Comparison of ENCODE assay signal across 23 cellular contexts in the genomic region with DNA sequence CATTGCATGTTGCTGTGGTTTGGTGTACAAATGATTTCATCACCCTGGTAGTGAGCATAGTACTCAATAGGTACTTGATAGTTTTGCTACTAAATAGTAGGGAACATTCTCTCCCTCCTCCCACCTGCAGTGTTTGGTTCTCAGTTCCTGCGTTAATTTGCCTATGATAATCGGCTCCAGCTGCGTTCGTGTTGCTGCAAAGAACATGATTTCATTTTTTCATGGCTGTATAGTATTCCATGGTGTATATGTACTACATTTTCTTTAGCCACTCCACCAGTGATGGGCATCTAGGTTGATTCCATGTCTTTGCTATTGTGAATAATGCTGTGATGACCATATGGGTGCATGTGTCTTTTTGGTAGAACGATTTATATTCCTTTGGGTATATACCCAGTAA.
"Had no signal": no experiment of that assay in that cellular context is flagged by ENCODE, and none has a peak within 500 bp of the region (broad histone marks: within the 10 kb centered on the region; RNA-seq: fewer than 3 reads in every experiment).

No MANE protein-coding gene starts in this region.

- H3K4me3 ChIP-seq: colonic mucosa, coronary artery, dorsolateral prefrontal cortex, esophagus muscularis mucosa, esophagus squamous epithelium, gastrocnemius medialis, gastroesophageal sphincter, heart left ventricle, heart right ventricle had no signal

- H3K9me3 ChIP-seq: colonic mucosa, esophagus muscularis mucosa, esophagus squamous epithelium, gastrocnemius medialis, gastroesophageal sphincter had no signal

- H3K36me3 ChIP-seq: colonic mucosa, esophagus muscularis mucosa, esophagus squamous epithelium, gastrocnemius medialis, gastroesophageal sphincter, heart left ventricle, heart right ventricle had no signal

- DNase-seq: colonic mucosa; cortex of kidney; dermis blood vessel endothelial cell; dorsolateral prefrontal cortex; effector CD4-positive, alpha-beta T cell; effector CD8-positive, alpha-beta T cell; effector memory CD4-positive, alpha-beta T cell; effector memory CD8-positive, alpha-beta T cell; endodermal cell; erythroblast; esophagus squamous epithelium; foreskin fibroblast; foreskin keratinocyte; foreskin melanocyte; gastrocnemius medialis; glutamatergic neuron; head of caudate nucleus; heart left ventricle; heart right ventricle had no signal

- H3K27ac ChIP-seq: colonic mucosa, coronary artery, dorsolateral prefrontal cortex, epithelial cell of prostate, esophagus muscularis mucosa, esophagus squamous epithelium, foreskin keratinocyte, gastrocnemius medialis, gastroesophageal sphincter, heart left ventricle, heart right ventricle had no signal

- H3K4me1 ChIP-seq: colonic mucosa, gastrocnemius medialis, gastroesophageal sphincter, heart left ventricle, heart right ventricle had no signal
